Comparison of ENCODE assay signal across 16 cellular contexts in genomic region chr1:84493747-84494146, GRCh38. TPM values are rescaled to one million over a fixed set of nuclear protein-coding genes. Genes with fewer than 3 reads are reported as not detected.
A peak's percentile ranks its signal among the peaks of the same experiment; 100 is the strongest.
DNase-seq lines count a peak whose midpoint lies in the region; ATAC-seq and TF ChIP-seq lines count a peak whose summit lies in the region.
"Had no signal": no experiment of that assay in that cellular context is flagged by ENCODE, and none has a peak within 500 bp of the region (broad histone marks: within the 10 kb centered on the region; RNA-seq: fewer than 3 reads in every experiment).

No MANE protein-coding gene starts in this region.

- intact Hi-C loops in natural killer cell (cut with micrococcal nuclease), result no loop called here

- POLR2A ChIA-PET in activated CD4-positive, alpha-beta T cell treated with anti-CD3 and anti-CD28 coated beads, Interleukin-2, amount 10 ng/mL, durations not matched to agents 7 days and 5 days (lab: Charles Lee), result no interaction called here

- TF ChIP-seq CTCF in natural killer cell (IDR thresholded peaks at IDR 0.05), result no peak

- H3K9me3 Mint-ChIP-seq in activated CD4-positive, alpha-beta T cell treated with anti-CD3 and anti-CD28 coated beads, Interleukin-2, amount 10 ng/mL, durations not matched to agents 7 days and 5 days, result no peaks in the 10 kb centered on the region
- H3K9me3 Mint-ChIP-seq in natural killer cell, result no peaks in the 10 kb centered on the region
- no peaks in the 10 kb centered on the region for H3K9me3 Mint-ChIP-seq in natural killer cell treated with Interleukin-12 subunit alpha and Interleukin-12 subunit beta and Interleukin-15 and Interleukin-18, amount 100 ng/mL, for 72 hours
- no peaks in the 10 kb centered on the region for H3K9me3 Mint-ChIP-seq in stimulated activated effector memory CD8-positive, alpha-beta T cell treated with anti-CD3 and anti-CD28 coated beads, Interleukin-12 subunit alpha, Interleukin-12 subunit beta, amount 100 ng/mL, for 72 hours

- H3K36me3 Mint-ChIP-seq in activated CD4-positive, alpha-beta T cell treated with anti-CD3 and anti-CD28 coated beads, Interleukin-2, amount 10 ng/mL, durations not matched to agents 7 days and 5 days (ENCODE audit: low read depth), result peaks cover 71% of the 10 kb centered on the region
- peaks cover 20% of the 10 kb centered on the region for H3K36me3 Mint-ChIP-seq in natural killer cell
- peaks cover 30% of the 10 kb centered on the region for H3K36me3 Mint-ChIP-seq in natural killer cell treated with Interleukin-12 subunit alpha and Interleukin-12 subunit beta and Interleukin-15 and Interleukin-18, amount 100 ng/mL, for 72 hours
- peaks cover 95% of the 10 kb centered on the region for H3K36me3 Mint-ChIP-seq in stimulated activated effector memory CD8-positive, alpha-beta T cell treated with anti-CD3 and anti-CD28 coated beads, Interleukin-12 subunit alpha, Interleukin-12 subunit beta, amount 100 ng/mL, for 72 hours

- no peak overlapping the region for H3K4me3 Mint-ChIP-seq in activated CD4-positive, alpha-beta T cell treated with anti-CD3 and anti-CD28 coated beads, Interleukin-2, amount 10 ng/mL, durations not matched to agents 7 days and 5 days
- H3K4me3 Mint-ChIP-seq in natural killer cell, result no peak overlapping the region
- H3K4me3 Mint-ChIP-seq in natural killer cell treated with Interleukin-12 subunit alpha and Interleukin-12 subunit beta and Interleukin-15 and Interleukin-18, amount 100 ng/mL, for 72 hours, result no peak overlapping the region
- H3K4me3 Mint-ChIP-seq in stimulated activated effector memory CD8-positive, alpha-beta T cell treated with anti-CD3 and anti-CD28 coated beads, Interleukin-12 subunit alpha, Interleukin-12 subunit beta, amount 100 ng/mL, for 72 hours, result no peak overlapping the region

- H3K4me1 Mint-ChIP-seq in activated CD4-positive, alpha-beta T cell treated with anti-CD3 and anti-CD28 coated beads, Interleukin-2, amount 10 ng/mL, durations not matched to agents 7 days and 5 days, result peaks cover 18% of the 10 kb centered on the region
- peaks cover 11 to 13% of the 10 kb centered on the region in 2 donors for H3K4me1 Mint-ChIP-seq in natural killer cell
- H3K4me1 Mint-ChIP-seq in natural killer cell treated with Interleukin-12 subunit alpha and Interleukin-12 subunit beta and Interleukin-15 and Interleukin-18, amount 100 ng/mL, for 72 hours (ENCODE audit: low read depth in 2 of 2), result peaks cover 7 to 9% of the 10 kb centered on the region in 2 donors
- H3K4me1 Mint-ChIP-seq in stimulated activated effector memory CD8-positive, alpha-beta T cell treated with anti-CD3 and anti-CD28 coated beads, Interleukin-12 subunit alpha, Interleukin-12 subunit beta, amount 100 ng/mL, for 72 hours, result peaks cover 10% of the 10 kb centered on the region

- peak overlapping the region; percentile 6 for H3K27ac Mint-ChIP-seq in activated CD4-positive, alpha-beta T cell treated with anti-CD3 and anti-CD28 coated beads, Interleukin-2, amount 10 ng/mL, durations not matched to agents 7 days and 5 days
- H3K27ac Mint-ChIP-seq in natural killer cell, result peak overlapping the region; percentile 70 to 77
- H3K27ac Mint-ChIP-seq in natural killer cell treated with Interleukin-12 subunit alpha and Interleukin-12 subunit beta and Interleukin-15 and Interleukin-18, amount 100 ng/mL, for 72 hours, result peak overlapping the region in 1 of 2 donors; percentile 30
- H3K27ac Mint-ChIP-seq in stimulated activated effector memory CD8-positive, alpha-beta T cell treated with anti-CD3 and anti-CD28 coated beads, Interleukin-12 subunit alpha, Interleukin-12 subunit beta, amount 100 ng/mL, for 72 hours, result no peak overlapping the region

- CTCF ChIA-PET in activated CD4-positive, alpha-beta T cell treated with anti-CD3 and anti-CD28 coated beads, Interleukin-2, amount 10 ng/mL, durations not matched to agents 7 days and 5 days (lab: Charles Lee), result interaction anchor here (0.6 to 1.4 kb wide), 2 partner anchors 10 to 447 kb away, joined by 3 read pairs; no protein-coding TSS in a partner anchor

- no peak for DNase-seq in activated CD4-positive, alpha-beta T cell treated with anti-CD3 and anti-CD28 coated beads, Interleukin-2, amount 10 ng/mL, durations not matched to agents 7 days and 5 days
- no peak for DNase-seq in activated CD4-positive, alpha-beta T cell treated with anti-CD3 and anti-CD28 coated beads, Interleukin-2, amount 50 U/mL, for 4 hours
- DNase-seq in natural killer cell, result no peak
- no peak for DNase-seq in natural killer cell treated with Interleukin-12 subunit alpha and Interleukin-12 subunit beta and Interleukin-15 and Interleukin-18, amount 100 ng/mL, for 72 hours (ENCODE audit: low spot score)
- DNase-seq in stimulated activated effector memory CD8-positive, alpha-beta T cell treated with anti-CD3 and anti-CD28 coated beads, Interleukin-12 subunit alpha, Interleukin-12 subunit beta, amount 100 ng/mL, for 72 hours (ENCODE audit: low spot score in 2 of 2), result no peak
- no peak for DNase-seq in effector CD8-positive, alpha-beta T cell (lab: John Stamatoyannopoulos, UW)
- no peak for DNase-seq in stimulated activated naive CD4-positive, alpha-beta T cell (lab: John Stamatoyannopoulos, UW)
- DNase-seq: DMS79, GDM1, MM.1S, NCI-H1105 treated with DMSO at 0.1 percent for 48 hours, NCI-H187 treated with DMSO at 0.1 percent for 48 hours, NCI-H446, PC-9 had no signal

- no peak for ATAC-seq in natural killer cell
- no peak for ATAC-seq in natural killer cell treated with Interleukin-12 subunit alpha and Interleukin-12 subunit beta and Interleukin-15 and Interleukin-18, amount 100 ng/mL, for 72 hours
- ATAC-seq in HG03025 (IDR thresholded peaks at IDR 0.05; ENCODE audit: low FRiP score, unreplicated experiment), result peak; percentile 60
- ATAC-seq in stimulated activated effector memory CD8-positive, alpha-beta T cell treated with anti-CD3 and anti-CD28 coated beads, Interleukin-12 subunit alpha, Interleukin-12 subunit beta, amount 100 ng/mL, for 72 hours, result peak; percentile 61

- no peaks in the 10 kb centered on the region for H3K27me3 Mint-ChIP-seq in activated CD4-positive, alpha-beta T cell treated with anti-CD3 and anti-CD28 coated beads, Interleukin-2, amount 10 ng/mL, durations not matched to agents 7 days and 5 days
- no peaks in the 10 kb centered on the region for H3K27me3 Mint-ChIP-seq in natural killer cell (ENCODE audit: low read depth in 2 of 2)
- no peaks in the 10 kb centered on the region for H3K27me3 Mint-ChIP-seq in natural killer cell treated with Interleukin-12 subunit alpha and Interleukin-12 subunit beta and Interleukin-15 and Interleukin-18, amount 100 ng/mL, for 72 hours

RNA-seq across cellular contexts. Expression of gene SPATA1, which starts 12.4 kb away (rescaled TPM):
- total RNA-seq in activated CD4-positive, alpha-beta T cell treated with anti-CD3 and anti-CD28 coated beads, Interleukin-2, amount 10 ng/mL, durations not matched to agents 7 days and 5 days, result 1 to 10 TPM; 1.7 to 2.3 TPM
- 1 to 10 TPM in 2 of 3 donors, under 1 TPM in 1; 0.63 to 4.1 (median 2.1) TPM for total RNA-seq in natural killer cell
- 1 to 10 TPM in 1 of 2 donors, under 1 TPM in 1; 0.95 to 3.0 TPM for total RNA-seq in natural killer cell treated with Interleukin-12 subunit alpha and Interleukin-12 subunit beta and Interleukin-15 and Interleukin-18, amount 100 ng/mL, for 72 hours
- total RNA-seq: A172 had no signal

RNA-seq across cellular contexts. Expression of gene GNG5, which starts 12.6 kb away (rescaled TPM):
- 100 to 1,000 TPM in 1 of 2 experiments, 10 to 100 TPM in 1; 90.1 to 113 TPM for total RNA-seq in activated CD4-positive, alpha-beta T cell treated with anti-CD3 and anti-CD28 coated beads, Interleukin-2, amount 10 ng/mL, durations not matched to agents 7 days and 5 days
- 10 to 100 TPM; 49.5 to 62.3 (median 57.5) TPM for total RNA-seq in natural killer cell
- total RNA-seq in natural killer cell treated with Interleukin-12 subunit alpha and Interleukin-12 subunit beta and Interleukin-15 and Interleukin-18, amount 100 ng/mL, for 72 hours, result 100 to 1,000 TPM in 1 of 2 donors, 10 to 100 TPM in 1; 73.3 to 105 TPM

RNA-seq across cellular contexts. Expression of gene RPF1, which starts 14.7 kb away (rescaled TPM):
- 10 to 100 TPM; 37.3 to 45.7 TPM for total RNA-seq in activated CD4-positive, alpha-beta T cell treated with anti-CD3 and anti-CD28 coated beads, Interleukin-2, amount 10 ng/mL, durations not matched to agents 7 days and 5 days
- total RNA-seq in natural killer cell, result 10 to 100 TPM; 50.0 to 53.0 (median 50.0) TPM
- 10 to 100 TPM; 27.6 to 44.5 TPM for total RNA-seq in natural killer cell treated with Interleukin-12 subunit alpha and Interleukin-12 subunit beta and Interleukin-15 and Interleukin-18, amount 100 ng/mL, for 72 hours

Comparison
In these comparisons a context has a peak if more than half of its experiments do, and no peak if none do; other contexts are left out.
1. ATAC-seq: peak in HG03025 (single experiment) and stimulated activated effector memory CD8-positive, alpha-beta T cell treated with anti-CD3 and anti-CD28 coated beads, Interleukin-12 subunit alpha, Interleukin-12 subunit beta, amount 100 ng/mL, for 72 hours (single experiment); none in natural killer cell (0 of 3) and natural killer cell treated with Interleukin-12 subunit alpha and Interleukin-12 subunit beta and Interleukin-15 and Interleukin-18, amount 100 ng/mL, for 72 hours (0 of 2).